In genomic region chr9:96015876-96016686, GRCh38 we compare ENCODE assay signal across 11 cellular contexts.
A peak's percentile ranks its signal among the peaks of the same experiment; 100 is the strongest.
DNase-seq lines count a peak whose midpoint lies in the region; ATAC-seq and FAIRE-seq lines count a peak whose summit lies in the region.
"Had no signal": no experiment of that assay in that cellular context is flagged by ENCODE, and none has a peak within 500 bp of the region (broad histone marks: within the 10 kb centered on the region; RNA-seq: fewer than 3 reads in every experiment).

No MANE protein-coding gene starts in this region.

- no peaks in the 10 kb centered on the region for H3K9me3 Mint-ChIP-seq in activated T-helper 2 cell treated with anti-CD3 and anti-CD28 coated beads, Interferon-gamma antibody, Interleukin-2, Interleukin-4, amounts not matched to agents 10 μg/mL and 5 μg/mL and 100 μg/mL, durations not matched to agents 14 hours and 24 hours and 36 hours

- ATAC-seq in HG03565 (IDR thresholded peaks at IDR 0.05; ENCODE audit: unreplicated experiment) (peak; percentile 68), left cardiac atrium (no peak), GM21381 (IDR thresholded peaks at IDR 0.05; ENCODE audit: unreplicated experiment) (no peak)
- ATAC-seq: HepG2, pancreas, PC-3 had no signal

- DNase-seq in GM19239 (ENCODE audit: insufficient read length, low spot score) (no peak), NCI-H1105 treated with DMSO at 0.1 percent for 48 hours (lab: John Stamatoyannopoulos, UW) (no peak), left cardiac atrium (no peak)
- peak; percentile 48 for DNase-seq in activated T-helper 2 cell treated with anti-CD3 and anti-CD28 coated beads, Interferon-gamma antibody, Interleukin-2, Interleukin-4, amounts not matched to agents 10 μg/mL and 5 μg/mL and 100 μg/mL, durations not matched to agents 14 hours and 24 hours and 36 hours (ENCODE audit: low spot score)
- peak; percentile 57 for DNase-seq in stimulated activated CD4-positive, alpha-beta T cell treated with anti-CD3 and anti-CD28 coated beads, Interleukin-2, amount 100 ng/mL, for 4 hours (ENCODE audit: low read depth)
- DNase-seq: activated CD4-positive, CD25-positive, alpha-beta regulatory T cell; pancreas; PC-3 had no signal

- H3K27ac Mint-ChIP-seq in activated T-helper 2 cell treated with anti-CD3 and anti-CD28 coated beads, Interferon-gamma antibody, Interleukin-2, Interleukin-4, amounts not matched to agents 10 μg/mL and 5 μg/mL and 100 μg/mL, durations not matched to agents 14 hours and 24 hours and 36 hours = peak overlapping the region; percentile 100

- H3K4me1 Mint-ChIP-seq in activated T-helper 2 cell treated with anti-CD3 and anti-CD28 coated beads, Interferon-gamma antibody, Interleukin-2, Interleukin-4, amounts not matched to agents 10 μg/mL and 5 μg/mL and 100 μg/mL, durations not matched to agents 14 hours and 24 hours and 36 hours (ENCODE audit: low read depth) = peaks cover 69% of the 10 kb centered on the region

- peaks cover 34% of the 10 kb centered on the region for H3K36me3 Mint-ChIP-seq in activated T-helper 2 cell treated with anti-CD3 and anti-CD28 coated beads, Interferon-gamma antibody, Interleukin-2, Interleukin-4, amounts not matched to agents 10 μg/mL and 5 μg/mL and 100 μg/mL, durations not matched to agents 14 hours and 24 hours and 36 hours (ENCODE audit: low read depth)

- peak; percentile 28 for FAIRE-seq in GM19239 (lab: Jason Lieb, UNC)
- FAIRE-seq: HepG2, pancreas had no signal

- H3K4me3 Mint-ChIP-seq in activated T-helper 2 cell treated with anti-CD3 and anti-CD28 coated beads, Interferon-gamma antibody, Interleukin-2, Interleukin-4, amounts not matched to agents 10 μg/mL and 5 μg/mL and 100 μg/mL, durations not matched to agents 14 hours and 24 hours and 36 hours (ENCODE audit: low read depth) = peak overlapping the region; percentile 49

- intact Hi-C loops in activated T-helper 2 cell treated with anti-CD3 and anti-CD28 coated beads, Interferon-gamma antibody, Interleukin-2, Interleukin-4, amounts not matched to agents 10 μg/mL and 5 μg/mL and 100 μg/mL, durations not matched to agents 14 hours and 24 hours and 36 hours (cut with micrococcal nuclease) = loop anchor here (1.0 to 5.0 kb wide), 6 partner anchors 8 to 536 kb away; partner anchors contain the start of gene ERCC6L2
- intact Hi-C loops in left cardiac atrium (cut with DNase I) = no loop called here

- H3K27me3 Mint-ChIP-seq in activated T-helper 2 cell treated with anti-CD3 and anti-CD28 coated beads, Interferon-gamma antibody, Interleukin-2, Interleukin-4, amounts not matched to agents 10 μg/mL and 5 μg/mL and 100 μg/mL, durations not matched to agents 14 hours and 24 hours and 36 hours (ENCODE audit: low read depth) = no peaks in the 10 kb centered on the region

Comparison
In these comparisons a context has a peak if more than half of its experiments do, and no peak if none do; other contexts are left out.
1. DNase-seq: peak in activated T-helper 2 cell treated with anti-CD3 and anti-CD28 coated beads, Interferon-gamma antibody, Interleukin-2, Interleukin-4, amounts not matched to agents 10 μg/mL and 5 μg/mL and 100 μg/mL, durations not matched to agents 14 hours and 24 hours and 36 hours (single experiment) and stimulated activated CD4-positive, alpha-beta T cell treated with anti-CD3 and anti-CD28 coated beads, Interleukin-2, amount 100 ng/mL, for 4 hours (single experiment); none in GM19239 (single experiment), NCI-H1105 treated with DMSO at 0.1 percent for 48 hours (single experiment) and left cardiac atrium (single experiment).